Comparison of ENCODE assay signal across 10 cellular contexts in the genomic region with DNA sequence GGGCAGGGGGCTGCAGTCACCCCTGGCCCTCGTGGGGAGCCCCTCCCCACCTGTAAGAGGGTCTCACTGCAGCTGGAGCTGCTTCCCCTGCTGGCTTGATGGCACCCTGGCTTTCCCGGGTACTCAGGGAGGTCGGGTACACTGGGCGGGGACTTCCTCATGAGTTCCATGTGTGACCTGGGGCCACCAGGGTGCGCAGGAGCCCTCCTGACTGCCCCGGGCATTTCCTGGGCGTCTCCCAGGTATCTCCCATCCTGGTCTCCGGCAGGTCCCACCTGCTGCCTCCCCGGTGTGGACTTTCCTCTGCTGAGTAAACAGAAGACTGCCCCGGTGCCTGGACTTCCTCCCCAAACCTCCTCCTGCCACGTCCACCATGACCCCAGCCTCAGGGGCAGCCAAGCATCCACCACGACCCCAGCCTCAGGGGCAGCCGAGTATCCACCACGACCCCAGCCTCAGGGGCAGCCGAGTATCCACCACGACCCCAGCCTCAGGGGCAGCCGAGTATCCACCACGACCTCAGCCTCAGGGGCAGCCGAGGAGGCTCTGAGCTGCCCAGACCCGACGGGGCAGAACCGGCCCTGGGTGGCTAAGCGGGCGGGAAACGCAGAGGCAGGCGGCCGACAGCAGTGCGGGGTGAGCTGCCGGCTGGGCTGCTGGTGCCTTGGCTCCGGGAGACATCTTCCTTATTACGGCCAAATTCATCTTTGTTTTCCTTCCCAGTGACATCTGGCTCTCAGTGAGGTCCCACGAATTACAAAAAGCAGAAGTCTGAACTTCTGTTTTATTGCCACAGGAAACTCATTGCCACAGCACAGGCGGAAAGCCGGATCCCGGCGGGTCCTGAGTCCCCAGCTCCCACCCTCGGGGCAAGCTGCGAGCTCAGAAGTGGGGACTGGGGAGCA. TPM values are rescaled to one million over a fixed set of nuclear protein-coding genes. Genes with fewer than 3 reads are reported as not detected.
DNase-seq lines count a peak whose midpoint lies in the region; ATAC-seq, FAIRE-seq and TF ChIP-seq lines count a peak whose summit lies in the region.
"Had no signal": no experiment of that assay in that cellular context is flagged by ENCODE, and none has a peak within 500 bp of the region (broad histone marks: within the 10 kb centered on the region; RNA-seq: fewer than 3 reads in every experiment).

No MANE protein-coding gene starts in this region.

- peaks cover 0 to 5% of the 10 kb centered on the region in 2 donors for H3K27me3 ChIP-seq in right lobe of liver

- H3K9me3 ChIP-seq in A549 = no peaks in the 10 kb centered on the region
- no peaks in the 10 kb centered on the region for H3K9me3 ChIP-seq in right lobe of liver

- H3K4me3 ChIP-seq in A549 = no peak overlapping the region
- no peak overlapping the region for H3K4me3 ChIP-seq in right lobe of liver

- no peak for FAIRE-seq in A549 (lab: Jason Lieb, UNC)

- TF ChIP-seq CTCF in A549 (IDR thresholded peaks at IDR 0.05) = no peak
- peak; percentile 19 for TF ChIP-seq CTCF in GM13977 (IDR thresholded peaks at IDR 0.05; ENCODE audit: extremely low read depth, insufficient read depth, missing control alignments)
- peak in 1 of 4 donors; percentile 6 for TF ChIP-seq CTCF in right lobe of liver (IDR thresholded peaks at IDR 0.05)

- no peak for TF ChIP-seq EP300 in A549 (IDR thresholded peaks at IDR 0.05)

- no peaks in the 10 kb centered on the region for H3K36me3 ChIP-seq in right lobe of liver

- POLR2A ChIA-PET in A549 (lab: Yijun Ruan, JAX) = no interaction called here

- in situ Hi-C loops in GM13977 (cut with MboI; ENCODE audit: low pct_unique_long_range_greater_than_20kb, low sequenced_read_pairs, unreplicated experiment) = no loop called here

- H3K27ac ChIP-seq in A549 (no peak overlapping the region), right lobe of liver (peak overlapping the region; percentile 8 to 22 (median 10))

- TF ChIP-seq RAD21 in A549 (conservative IDR thresholded peaks at IDR 0.05 in 1 of 2, IDR thresholded peaks at IDR 0.05 in 1 of 2) = no peak

- ATAC-seq in A549 (peak in 1 of 2 experiments; percentile 37; a peak in 2 of 6 replicates), right lobe of liver (peak; percentile 10 to 50 (median 33)), GM19328 (IDR thresholded peaks at IDR 0.05; ENCODE audit: unreplicated experiment) (no peak), HG02610 (IDR thresholded peaks at IDR 0.05; ENCODE audit: unreplicated experiment) (no peak)

- TF ChIP-seq POLR2A in A549 (IDR thresholded peaks at IDR 0.05; ENCODE audit: low read length) (no peak), right lobe of liver (IDR thresholded peaks at IDR 0.05) (no peak)

- intact Hi-C loops in right lobe of liver (cut with DNase I) = no loop called here

- H3K4me1 ChIP-seq in A549 (0 out of 3 replicates have a peak, but pooled peaks cover 3% of the 10 kb centered on the region), right lobe of liver (no peaks in the 10 kb centered on the region)

- CTCF ChIA-PET in A549 (lab: Yijun Ruan, JAX) = interaction anchor here (0.6 to 1.0 kb wide), 3 partner anchors 88 to 269 kb away, joined by 3 to 4 read pairs (median 3); no protein-coding TSS in a partner anchor

- 47% methylated on average over 18 of the region's 38 CpGs for WGBS in A549 (ENCODE audit: missing lambda C conversion rate)
- WGBS in right lobe of liver (ENCODE audit: insufficient coverage, low coverage, low lambda C conversion rate, missing lambda C conversion rate) = 0% methylated on average over 1 of the region's 38 CpGs

- DNase-seq in A549 (ENCODE audit: low read depth in 1 of 2, low spot score in 1 of 2) = peak in 1 of 2 experiments; percentile 37
- no peak for DNase-seq in GM13977 (ENCODE audit: low spot score)
- peak; percentile 87 for DNase-seq in UCSD-AML1 (lab: John Stamatoyannopoulos, UW; ENCODE audit: unreplicated experiment)
- no peak for DNase-seq in right lobe of liver
- no peak for DNase-seq in NCI-H1092 (lab: John Stamatoyannopoulos, UW)
- DNase-seq in activated T-cell treated with anti-CD3 and anti-CD28 coated beads for 4 hours = no peak
- DNase-seq: T-cell had no signal

- H3K4me2 ChIP-seq in A549 = peak overlapping the region; percentile 36; the same call in 1 of the 3 replicates

TF ChIP-seq in A549, 52 proteins besides CTCF, POLR2A, EP300 and RAD21:
- TF ChIP-seq ZC3H11A (IDR thresholded peaks at IDR 0.05) = no peak
- no peak for TF ChIP-seq FOXS1 (CRISPR knock-in tag; IDR thresholded peaks at IDR 0.05)
- TF ChIP-seq ZFP36 (IDR thresholded peaks at IDR 0.05; ENCODE audit: borderline replicate concordance, partially characterized antibody) = no peak

RNA-seq across cellular contexts. Expression of a gene that starts 40.7 kb away (rescaled TPM):
- not detected in 2 replicates for polyA plus RNA-seq in A549 (2011; rRNA removed)
- polyA plus RNA-seq in A549 (2012; cell fraction: cytosol; rRNA removed) = 0.03 TPM in 2 replicates
- 0.12 and 0.22 TPM in 2 replicates for polyA plus RNA-seq in A549 (2012; cell fraction: nucleus; rRNA removed)
- polyA plus RNA-seq in A549 (2017; fragmentation: RNase III; extraction: RNeasy Plus Mini Kit Qiagen cat#74134 plus additional on column Dnase treatment) = 0.05 to 0.34 TPM (median 0.08 TPM) in 3 replicates
- polyA minus RNA-seq in A549 (2011; rRNA and poly(A)+ RNA removed) = not detected in 2 replicates
- total RNA-seq in right lobe of liver = 1 to 10 TPM; 2.5 to 9.8 (median 4.2) TPM
- total RNA-seq: Daoy had no signal

Comparison
In these comparisons a context has a peak if more than half of its experiments do, and no peak if none do; other contexts are left out.
1. ATAC-seq: peak in right lobe of liver (4 of 4); none in GM19328 (single experiment) and HG02610 (single experiment).
2. H3K27ac ChIP-seq: peak in right lobe of liver (3 of 3); none in A549 (0 of 2).